9 cellular contexts compared by ENCODE assay signal in genomic region chr1:3068400-3069361, GRCh38. TPM values are rescaled to one million over a fixed set of nuclear protein-coding genes. Genes with fewer than 3 reads are reported as not detected.
A peak's percentile ranks its signal among the peaks of the same experiment; 100 is the strongest.
DNase-seq lines count a peak whose midpoint lies in the region; ATAC-seq and TF ChIP-seq lines count a peak whose summit lies in the region.
"Had no signal": no experiment of that assay in that cellular context is flagged by ENCODE, and none has a peak within 500 bp of the region (broad histone marks: within the 10 kb centered on the region; RNA-seq: fewer than 3 reads in every experiment).

Gene PRDM16, plus strand, starts transcription at chr1:3069203. Its CDS starts 57 bp downstream, at chr1:3069260.

- DNase-seq in CD4-positive, alpha-beta T cell: no peak
- DNase-seq in NCI-H2171 treated with DMSO at 0.1 percent for 48 hours (lab: John Stamatoyannopoulos, UW) (peak; percentile 63), cerebellar cortex (ENCODE audit: low spot score) (peak; percentile 85), NCI-H2081 treated with DMSO at 0.1 percent for 48 hours (lab: John Stamatoyannopoulos, UW) (no peak)
- DNase-seq in stimulated activated naive B cell treated with anti-CD40 and anti-IgM and Interleukin-4, amounts not matched to agents 10 μg/mL and 1 μg/mL and 100 μg/mL, for 72 hours: no peak

- 3% methylated on average over 110 of the region's 110 CpGs for WGBS in liver

- peaks cover 9 to 30% (median 19%) of the 10 kb centered on the region in 4 donors for H3K4me1 ChIP-seq in liver (ENCODE audit: control insufficient read depth in 4 of 4, insufficient read depth in 4 of 4, low read length in 3 of 4)

- H3K9me3 Mint-ChIP-seq in CD4-positive, alpha-beta T cell: no peaks in the 10 kb centered on the region
- no peaks in the 10 kb centered on the region for H3K9me3 Mint-ChIP-seq in stimulated activated naive B cell treated with anti-CD40 and anti-IgM and Interleukin-4, amounts not matched to agents 10 μg/mL and 1 μg/mL and 100 μg/mL, for 72 hours

- H3K9ac ChIP-seq in liver (ENCODE audit: low read depth in 1 of 2, low read length in 2 of 2): peak within 1 kb of the TSS in 1 of 2 donors; percentile 27

- no peaks in the 10 kb centered on the region for H3K9me3 ChIP-seq in CD4-positive, alpha-beta T cell (ENCODE audit: control insufficient read depth, low read length)
- H3K9me3 ChIP-seq in liver (ENCODE audit: control insufficient read depth in 4 of 4, low read length in 3 of 4): no peaks in the 10 kb centered on the region

- POLR2A ChIA-PET in CD4-positive, alpha-beta T cell (lab: Charles Lee): no interaction called here

- TF ChIP-seq RAD21 in liver (IDR thresholded peaks at IDR 0.05): no peak

- peaks cover 20% of the 10 kb centered on the region for H3K27me3 Mint-ChIP-seq in CD4-positive, alpha-beta T cell
- H3K27me3 Mint-ChIP-seq in stimulated activated naive B cell treated with anti-CD40 and anti-IgM and Interleukin-4, amounts not matched to agents 10 μg/mL and 1 μg/mL and 100 μg/mL, for 72 hours: peaks cover 22 to 54% of the 10 kb centered on the region in 2 donors

- no peaks in the 10 kb centered on the region for H3K36me3 Mint-ChIP-seq in CD4-positive, alpha-beta T cell (ENCODE audit: low read depth)
- H3K36me3 Mint-ChIP-seq in stimulated activated naive B cell treated with anti-CD40 and anti-IgM and Interleukin-4, amounts not matched to agents 10 μg/mL and 1 μg/mL and 100 μg/mL, for 72 hours: no peaks in the 10 kb centered on the region

- H3K36me3 ChIP-seq in liver (ENCODE audit: control insufficient read depth in 4 of 4, insufficient read depth in 3 of 4, low read depth in 1 of 4, low read length in 3 of 4): no peaks in the 10 kb centered on the region

- peak within 1 kb of the TSS; percentile 92 for H3K4me3 Mint-ChIP-seq in CD4-positive, alpha-beta T cell
- peak within 1 kb of the TSS; percentile 82 for H3K4me3 Mint-ChIP-seq in stimulated activated naive B cell treated with anti-CD40 and anti-IgM and Interleukin-4, amounts not matched to agents 10 μg/mL and 1 μg/mL and 100 μg/mL, for 72 hours

- intact Hi-C loops in CD4-positive, alpha-beta T cell (cut with DNase I, micrococcal nuclease): no loop called here

- TF ChIP-seq CTCF in CD4-positive, alpha-beta T cell (IDR thresholded peaks at IDR 0.05): no peak
- no peak for TF ChIP-seq CTCF in liver (IDR thresholded peaks at IDR 0.05; ENCODE audit: low read depth, low read length, missing input control)

- H3K4me1 Mint-ChIP-seq in CD4-positive, alpha-beta T cell (ENCODE audit: low read depth): no peaks in the 10 kb centered on the region
- peaks cover 4 to 18% of the 10 kb centered on the region in 2 donors for H3K4me1 Mint-ChIP-seq in stimulated activated naive B cell treated with anti-CD40 and anti-IgM and Interleukin-4, amounts not matched to agents 10 μg/mL and 1 μg/mL and 100 μg/mL, for 72 hours

- H3K27ac ChIP-seq in CD4-positive, alpha-beta T cell (ENCODE audit: low read depth, low read length): no peak within 1 kb of the TSS
- peak within 1 kb of the TSS; percentile 14 to 41 for H3K27ac ChIP-seq in liver (ENCODE audit: low read depth in 1 of 2, low read length in 2 of 2)

- H3K27me3 ChIP-seq in CD4-positive, alpha-beta T cell (ENCODE audit: control insufficient read depth, insufficient read depth, low read length): peaks cover 60% of the 10 kb centered on the region
- peaks cover 0 to 42% (median 9%) of the 10 kb centered on the region in 4 donors for H3K27me3 ChIP-seq in liver (ENCODE audit: control insufficient read depth in 4 of 4, insufficient read depth in 4 of 4, low read length in 3 of 4)

- H3K4me3 ChIP-seq in liver (ENCODE audit: low read depth in 1 of 3, low read length in 3 of 3): peak within 1 kb of the TSS; percentile 47 to 93 (median 64)

- CTCF ChIA-PET in CD4-positive, alpha-beta T cell (lab: Charles Lee): no interaction called here

- no peak within 1 kb of the TSS for H3K27ac Mint-ChIP-seq in CD4-positive, alpha-beta T cell
- H3K27ac Mint-ChIP-seq in stimulated activated naive B cell treated with anti-CD40 and anti-IgM and Interleukin-4, amounts not matched to agents 10 μg/mL and 1 μg/mL and 100 μg/mL, for 72 hours: peak within 1 kb of the TSS; percentile 60

- ATAC-seq in CD4-positive, alpha-beta T cell (ENCODE audit: poor library complexity): peak; percentile 43
- peak; percentile 35 to 46 for ATAC-seq in stimulated activated naive B cell treated with anti-CD40 and anti-IgM and Interleukin-4, amounts not matched to agents 10 μg/mL and 1 μg/mL and 100 μg/mL, for 72 hours (replicated peaks)
- ATAC-seq in HG03175 (IDR thresholded peaks at IDR 0.05; ENCODE audit: unreplicated experiment) (no peak), HG02973 (IDR thresholded peaks at IDR 0.05; ENCODE audit: unreplicated experiment) (no peak)

TF ChIP-seq in liver, 16 proteins besides CTCF, POLR2A, EP300 and RAD21:
- TF ChIP-seq ATF3 (IDR thresholded peaks at IDR 0.05) (no peak), TAF1 (conservative IDR thresholded peaks at IDR 0.05) (no peak), RXRA (IDR thresholded peaks at IDR 0.05) (no peak), JUND (IDR thresholded peaks at IDR 0.05) (no peak), FOXA2 (IDR thresholded peaks at IDR 0.05) (no peak), HNF4A (conservative IDR thresholded peaks at IDR 0.05) (no peak), SP1 (IDR thresholded peaks at IDR 0.05) (no peak), REST (IDR thresholded peaks at IDR 0.05) (no peak), YY1 (IDR thresholded peaks at IDR 0.05) (no peak), EGR1 (IDR thresholded peaks at IDR 0.05; ENCODE audit: low read depth in 2 of 2) (no peak), GABPA (IDR thresholded peaks at IDR 0.05 in 1 of 2, conservative IDR thresholded peaks at IDR 0.05 in 1 of 2) (no peak), HNF4G (IDR thresholded peaks at IDR 0.05) (no peak), NR2F2 (IDR thresholded peaks at IDR 0.05) (no peak), FOXA1 (IDR thresholded peaks at IDR 0.05) (no peak)
- TF ChIP-seq, protein P1, sequence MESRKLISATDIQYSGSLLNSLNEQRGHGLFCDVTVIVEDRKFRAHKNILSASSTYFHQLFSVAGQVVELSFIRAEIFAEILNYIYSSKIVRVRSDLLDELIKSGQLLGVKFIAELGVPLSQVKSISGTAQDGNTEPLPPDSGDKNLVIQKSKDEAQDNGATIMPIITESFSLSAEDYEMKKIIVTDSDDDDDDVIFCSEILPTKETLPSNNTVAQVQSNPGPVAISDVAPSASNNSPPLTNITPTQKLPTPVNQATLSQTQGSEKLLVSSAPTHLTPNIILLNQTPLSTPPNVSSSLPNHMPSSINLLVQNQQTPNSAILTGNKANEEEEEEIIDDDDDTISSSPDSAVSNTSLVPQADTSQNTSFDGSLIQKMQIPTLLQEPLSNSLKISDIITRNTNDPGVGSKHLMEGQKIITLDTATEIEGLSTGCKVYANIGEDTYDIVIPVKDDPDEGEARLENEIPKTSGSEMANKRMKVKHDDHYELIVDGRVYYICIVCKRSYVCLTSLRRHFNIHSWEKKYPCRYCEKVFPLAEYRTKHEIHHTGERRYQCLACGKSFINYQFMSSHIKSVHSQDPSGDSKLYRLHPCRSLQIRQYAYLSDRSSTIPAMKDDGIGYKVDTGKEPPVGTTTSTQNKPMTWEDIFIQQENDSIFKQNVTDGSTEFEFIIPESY (IDR thresholded peaks at IDR 0.05): no peak
- TF ChIP-seq, protein P2, sequence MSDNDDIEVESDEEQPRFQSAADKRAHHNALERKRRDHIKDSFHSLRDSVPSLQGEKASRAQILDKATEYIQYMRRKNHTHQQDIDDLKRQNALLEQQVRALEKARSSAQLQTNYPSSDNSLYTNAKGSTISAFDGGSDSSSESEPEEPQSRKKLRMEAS (IDR thresholded peaks at IDR 0.05): no peak

RNA-seq across cellular contexts. Expression of gene PRDM16, which starts in this region (rescaled TPM):
- not detected for total RNA-seq in CD4-positive, alpha-beta T cell
- total RNA-seq in liver: under 1 TPM; 0.05 to 0.67 TPM
- under 1 TPM; 0.14 to 0.25 TPM for polyA plus RNA-seq in liver
- total RNA-seq: myocyte had no signal

Comparison
In these comparisons a context has a peak if more than half of its experiments do, and no peak if none do; other contexts are left out.
1. Peak in ATAC-seq in CD4-positive, alpha-beta T cell; RNA of the gene not detected or under 1 TPM.
2. ATAC-seq: peak in stimulated activated naive B cell treated with anti-CD40 and anti-IgM and Interleukin-4, amounts not matched to agents 10 μg/mL and 1 μg/mL and 100 μg/mL, for 72 hours (2 of 2); none in HG03175 (single experiment) and HG02973 (single experiment).
3. DNase-seq: peak in NCI-H2171 treated with DMSO at 0.1 percent for 48 hours (single experiment) and cerebellar cortex (single experiment); none in CD4-positive, alpha-beta T cell (0 of 10), stimulated activated naive B cell treated with anti-CD40 and anti-IgM and Interleukin-4, amounts not matched to agents 10 μg/mL and 1 μg/mL and 100 μg/mL, for 72 hours (single experiment) and NCI-H2081 treated with DMSO at 0.1 percent for 48 hours (single experiment).